ENCODE assay signal across 8 cellular contexts in the genomic region with DNA sequence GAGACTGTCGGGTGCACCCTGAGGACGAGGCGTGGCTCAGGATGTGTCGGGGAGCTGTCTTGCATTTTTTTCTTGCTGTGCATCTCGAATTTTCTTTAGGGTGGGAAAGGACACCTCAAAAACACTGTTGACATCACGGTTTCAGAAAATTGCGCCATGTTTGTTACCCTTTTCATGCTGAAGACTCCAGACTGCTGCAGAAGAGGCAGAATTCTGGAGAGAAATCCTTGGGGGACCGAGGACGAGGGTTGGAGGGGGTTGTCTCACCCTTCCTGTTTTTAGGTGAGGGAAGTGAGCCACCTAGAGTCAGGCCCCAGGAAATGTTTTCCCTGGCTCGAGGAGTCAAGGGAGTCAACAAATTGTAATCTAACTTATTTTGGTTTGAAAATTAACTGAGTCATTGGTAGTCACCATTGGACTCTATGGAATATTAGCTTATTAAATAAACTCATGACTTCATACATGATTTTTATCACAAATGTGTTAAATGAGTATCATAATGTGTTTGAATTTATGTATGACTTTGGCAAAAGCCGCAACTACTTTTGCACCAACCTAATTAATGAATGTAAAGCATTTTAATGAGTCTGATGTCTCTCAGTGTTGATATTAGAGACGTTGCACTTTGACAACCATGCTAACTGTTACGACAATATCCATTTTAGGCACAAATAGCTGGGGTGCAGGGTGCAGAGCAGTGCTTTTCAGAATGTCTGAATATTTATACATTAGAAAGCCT. TPM values are rescaled to one million over a fixed set of nuclear protein-coding genes. Genes with fewer than 3 reads are reported as not detected.
A peak's percentile ranks its signal among the peaks of the same experiment; 100 is the strongest.
DNase-seq lines count a peak whose midpoint lies in the region; ATAC-seq and TF ChIP-seq lines count a peak whose summit lies in the region.

No MANE protein-coding gene starts in this region.

- CTCF ChIA-PET in activated CD8-positive, alpha-beta T cell treated with anti-CD3 and anti-CD28 coated beads, Interleukin-2, amount 10 ng/mL, durations not matched to agents 7 days and 5 days (lab: Charles Lee) = interaction anchor here (0.6 to 3.8 kb wide), 19 partner anchors 9 to 1802 kb away, joined by 3 to 76 read pairs (median 5); a partner anchor contains a TSS

- H3K9me3 ChIP-seq in esophagus (ENCODE audit: control insufficient read depth in 2 of 2, insufficient read depth in 1 of 2, low read depth in 1 of 2, low read length in 1 of 2) = no peaks in the 10 kb centered on the region
- no peaks in the 10 kb centered on the region for H3K9me3 ChIP-seq in mucosa of stomach (ENCODE audit: control insufficient read depth, low read length)

- DNase-seq in CD14-positive monocyte (ENCODE audit: low spot score) (peak; percentile 61), NCI-H524 (lab: John Stamatoyannopoulos, UW) (peak; percentile 56 to 73)
- peak; percentile 70 for DNase-seq in activated CD8-positive, alpha-beta T cell treated with anti-CD3 and anti-CD28 coated beads, Interleukin-2, amount 10 ng/mL, durations not matched to agents 7 days and 5 days
- peak; percentile 8 to 47 for DNase-seq in stimulated activated CD8-positive, alpha-beta memory T cell treated with anti-CD3 and anti-CD28 coated beads, Interleukin-7, amount 100 ng/mL, for 48 hours (ENCODE audit: extremely low read depth in 1 of 2, low read depth in 1 of 2)

- H3K36me3 Mint-ChIP-seq in CD14-positive monocyte = peaks cover 4 to 10% of the 10 kb centered on the region in 2 donors
- peaks cover 11% of the 10 kb centered on the region for H3K36me3 Mint-ChIP-seq in activated CD8-positive, alpha-beta T cell treated with anti-CD3 and anti-CD28 coated beads, Interleukin-2, amount 10 ng/mL, durations not matched to agents 7 days and 5 days (ENCODE audit: low read depth)

- H3K27me3 ChIP-seq in esophagus (ENCODE audit: control insufficient read depth in 1 of 2, insufficient read depth in 2 of 2, low read length in 2 of 2) (peaks cover 0 to 4% of the 10 kb centered on the region in 2 donors), mucosa of stomach (ENCODE audit: control insufficient read depth, insufficient read depth, low read length) (peaks cover 19% of the 10 kb centered on the region)

- TF ChIP-seq CTCF in CD14-positive monocyte (IDR thresholded peaks at IDR 0.05) = peak; percentile 69

- intact Hi-C loops in CD14-positive monocyte (cut with micrococcal nuclease) = loop anchor here (2.0 to 10.0 kb wide), 4 partner anchors 53 to 118 kb away; no protein-coding TSS in a partner anchor

- H3K27me3 Mint-ChIP-seq in CD14-positive monocyte (ENCODE audit: low read depth in 3 of 3) = peaks cover 0 to 3% (median 2%) of the 10 kb centered on the region in 3 donors
- peaks cover 21% of the 10 kb centered on the region for H3K27me3 Mint-ChIP-seq in activated CD8-positive, alpha-beta T cell treated with anti-CD3 and anti-CD28 coated beads, Interleukin-2, amount 10 ng/mL, durations not matched to agents 7 days and 5 days (ENCODE audit: low read depth)

- H3K9me3 Mint-ChIP-seq in CD14-positive monocyte = no peaks in the 10 kb centered on the region
- H3K9me3 Mint-ChIP-seq in activated CD8-positive, alpha-beta T cell treated with anti-CD3 and anti-CD28 coated beads, Interleukin-2, amount 10 ng/mL, durations not matched to agents 7 days and 5 days (ENCODE audit: insufficient read depth) = no peaks in the 10 kb centered on the region

- H3K27ac ChIP-seq in esophagus (ENCODE audit: low read depth in 2 of 2, low read length in 1 of 2) = peak overlapping the region; percentile 88 to 91

- H3K36me3 ChIP-seq in esophagus (ENCODE audit: control insufficient read depth in 2 of 2, insufficient read depth in 2 of 2, low read length in 1 of 2) = no peaks in the 10 kb centered on the region
- no peaks in the 10 kb centered on the region for H3K36me3 ChIP-seq in mucosa of stomach (ENCODE audit: control insufficient read depth, insufficient read depth, low read length)

- POLR2A ChIA-PET in activated CD8-positive, alpha-beta T cell treated with anti-CD3 and anti-CD28 coated beads, Interleukin-2, amount 10 ng/mL, durations not matched to agents 7 days and 5 days (lab: Charles Lee) = interaction anchor here (3.1 kb wide), 1 partner anchor 121 kb away, joined by 22 read pairs; a partner anchor contains a TSS

- H3K4me1 ChIP-seq in esophagus (ENCODE audit: control insufficient read depth in 2 of 2, insufficient read depth in 2 of 2, low read length in 1 of 2) (no peaks in the 10 kb centered on the region), mucosa of stomach (ENCODE audit: control insufficient read depth, insufficient read depth, low read length) (peaks cover 18% of the 10 kb centered on the region)

- H3K4me3 Mint-ChIP-seq in CD14-positive monocyte = peak overlapping the region; percentile 98 to 99
- H3K4me3 Mint-ChIP-seq in activated CD8-positive, alpha-beta T cell treated with anti-CD3 and anti-CD28 coated beads, Interleukin-2, amount 10 ng/mL, durations not matched to agents 7 days and 5 days = peak overlapping the region; percentile 95

- ATAC-seq in GM19035 (IDR thresholded peaks at IDR 0.05; ENCODE audit: unreplicated experiment) (peak; percentile 46), HG03342 (IDR thresholded peaks at IDR 0.05; ENCODE audit: unreplicated experiment) (peak; percentile 49)
- peak; percentile 47 for ATAC-seq in activated CD8-positive, alpha-beta T cell treated with anti-CD3 and anti-CD28 coated beads, Interleukin-2, amount 10 ng/mL, durations not matched to agents 7 days and 5 days

- 5 to 7% methylated on average over 13 of the region's 13 CpGs for WGBS in esophagus, 2 donors

- peak overlapping the region; percentile 92 to 99 (median 98) for H3K27ac Mint-ChIP-seq in CD14-positive monocyte
- H3K27ac Mint-ChIP-seq in activated CD8-positive, alpha-beta T cell treated with anti-CD3 and anti-CD28 coated beads, Interleukin-2, amount 10 ng/mL, durations not matched to agents 7 days and 5 days = peak overlapping the region; percentile 97

- H3K4me3 ChIP-seq in esophagus (ENCODE audit: low read depth in 1 of 2, low read length in 2 of 2) (peak overlapping the region; percentile 83 to 88), mucosa of stomach (ENCODE audit: low read length) (peak overlapping the region; percentile 60)

- peaks cover 26% of the 10 kb centered on the region for H3K4me1 Mint-ChIP-seq in CD14-positive monocyte
- H3K4me1 Mint-ChIP-seq in activated CD8-positive, alpha-beta T cell treated with anti-CD3 and anti-CD28 coated beads, Interleukin-2, amount 10 ng/mL, durations not matched to agents 7 days and 5 days (ENCODE audit: low read depth) = peaks cover 24% of the 10 kb centered on the region

- H3K9ac ChIP-seq in mucosa of stomach (ENCODE audit: low read length) = peak overlapping the region; percentile 46

RNA-seq across cellular contexts. Expression of a gene that starts 0.7 kb away (rescaled TPM):
- polyA plus RNA-seq in CD14-positive monocyte (10 to 100 TPM in 1 of 2 donors, 1 to 10 TPM in 1; 8.4 to 12.1 TPM), esophagus (1 to 10 TPM; 4.0 to 4.9 TPM)
- total RNA-seq in activated CD8-positive, alpha-beta T cell treated with anti-CD3 and anti-CD28 coated beads, Interleukin-2, amount 10 ng/mL, durations not matched to agents 7 days and 5 days = 10 to 100 TPM; 18.3 to 19.0 TPM

RNA-seq across cellular contexts. Expression of a gene that starts 28.5 kb away (rescaled TPM):
- polyA plus RNA-seq in CD14-positive monocyte (under 1 TPM in 1 of 2 donors, not detected in 1; 0.18 TPM), esophagus (1 to 10 TPM in 1 of 2 donors, under 1 TPM in 1; 0.82 to 1.6 TPM)
- total RNA-seq in activated CD8-positive, alpha-beta T cell treated with anti-CD3 and anti-CD28 coated beads, Interleukin-2, amount 10 ng/mL, durations not matched to agents 7 days and 5 days = under 1 TPM in 1 of 2 experiments, not detected in 1; 0.26 TPM

RNA-seq across cellular contexts. Expression of a gene that starts 55.4 kb away (rescaled TPM):
- polyA plus RNA-seq in CD14-positive monocyte (under 1 TPM; 0.13 to 0.36 TPM), esophagus (1 to 10 TPM; 1.9 to 3.4 TPM)
- total RNA-seq in activated CD8-positive, alpha-beta T cell treated with anti-CD3 and anti-CD28 coated beads, Interleukin-2, amount 10 ng/mL, durations not matched to agents 7 days and 5 days = 1 to 10 TPM; 5.5 to 5.8 TPM

RNA-seq across cellular contexts. Expression of a gene that starts 55.5 kb away (rescaled TPM):
- 1 to 10 TPM in 1 of 2 donors, under 1 TPM in 1; 0.96 to 1.2 TPM for polyA plus RNA-seq in CD14-positive monocyte
- 1 to 10 TPM; 5.1 to 5.5 TPM for total RNA-seq in activated CD8-positive, alpha-beta T cell treated with anti-CD3 and anti-CD28 coated beads, Interleukin-2, amount 10 ng/mL, durations not matched to agents 7 days and 5 days
- polyA plus RNA-seq in esophagus = 1 to 10 TPM; 1.5 to 2.6 TPM

Comparison
In these comparisons a context has a peak if more than half of its experiments do, and no peak if none do; other contexts are left out.
1. Peak in every context shown above with its lines: DNase-seq, ATAC-seq, H3K4me3 ChIP-seq and H3K27ac ChIP-seq.